ENCODE assay signal across 7 cellular contexts in genomic region chr5:177509361-177509951, GRCh38.
DNase-seq lines count a peak whose midpoint lies in the region; ATAC-seq and TF ChIP-seq lines count a peak whose summit lies in the region.

Gene DOK3 (minus strand): TSS chr5:177509826. CDS start chr5:177509540, 286 bp downstream.

- no peaks in the 10 kb centered on the region for H3K27me3 Mint-ChIP-seq in stimulated activated naive B cell treated with anti-CD40 and anti-IgM and Interleukin-4, amounts not matched to agents 10 μg/mL and 1 μg/mL and 100 μg/mL, for 72 hours

- H3K4me1 Mint-ChIP-seq in stimulated activated naive B cell treated with anti-CD40 and anti-IgM and Interleukin-4, amounts not matched to agents 10 μg/mL and 1 μg/mL and 100 μg/mL, for 72 hours, result peaks cover 59 to 70% of the 10 kb centered on the region in 2 donors

- H3K4me3 ChIP-seq in NB4 (ENCODE audit: low read depth, low read length), result peak within 1 kb of the TSS; percentile 82

- no peak for TF ChIP-seq CTCF in NB4 (IDR thresholded peaks at IDR 0.05; ENCODE audit: low read depth, low read length)

- peaks cover 66 to 69% of the 10 kb centered on the region in 2 donors for H3K36me3 Mint-ChIP-seq in stimulated activated naive B cell treated with anti-CD40 and anti-IgM and Interleukin-4, amounts not matched to agents 10 μg/mL and 1 μg/mL and 100 μg/mL, for 72 hours

- no peaks in the 10 kb centered on the region for H3K9me3 Mint-ChIP-seq in stimulated activated naive B cell treated with anti-CD40 and anti-IgM and Interleukin-4, amounts not matched to agents 10 μg/mL and 1 μg/mL and 100 μg/mL, for 72 hours

- DNase-seq in NB4 (ENCODE audit: low read depth) (peak; percentile 82), germinal center (ENCODE audit: low spot score) (peak; percentile 47)
- DNase-seq in stimulated activated naive B cell treated with anti-CD40 and anti-IgM and Interleukin-4, amounts not matched to agents 10 μg/mL and 1 μg/mL and 100 μg/mL, for 72 hours, result peak; percentile 46

- peak; percentile 28 for TF ChIP-seq POLR2A in NB4 (IDR thresholded peaks at IDR 0.05; ENCODE audit: extremely low read depth, insufficient read length)

- H3K27ac Mint-ChIP-seq in stimulated activated naive B cell treated with anti-CD40 and anti-IgM and Interleukin-4, amounts not matched to agents 10 μg/mL and 1 μg/mL and 100 μg/mL, for 72 hours, result peak within 1 kb of the TSS; percentile 97

- peak within 1 kb of the TSS; percentile 90 to 94 for H3K4me3 Mint-ChIP-seq in stimulated activated naive B cell treated with anti-CD40 and anti-IgM and Interleukin-4, amounts not matched to agents 10 μg/mL and 1 μg/mL and 100 μg/mL, for 72 hours

- ATAC-seq in GM19397 (IDR thresholded peaks at IDR 0.05; ENCODE audit: unreplicated experiment) (peak; percentile 25), GM19328 (IDR thresholded peaks at IDR 0.05; ENCODE audit: unreplicated experiment) (no peak), HG03039 (IDR thresholded peaks at IDR 0.05; ENCODE audit: unreplicated experiment) (no peak), GM21717 (IDR thresholded peaks at IDR 0.05; ENCODE audit: unreplicated experiment) (no peak)
- ATAC-seq in stimulated activated naive B cell treated with anti-CD40 and anti-IgM and Interleukin-4, amounts not matched to agents 10 μg/mL and 1 μg/mL and 100 μg/mL, for 72 hours (replicated peaks), result peak; percentile 61 to 68

Comparison
In these comparisons a context has a peak if more than half of its experiments do, and no peak if none do; other contexts are left out.
1. ATAC-seq: peak in GM19397 (single experiment) and stimulated activated naive B cell treated with anti-CD40 and anti-IgM and Interleukin-4, amounts not matched to agents 10 μg/mL and 1 μg/mL and 100 μg/mL, for 72 hours (2 of 2); none in GM19328 (single experiment), HG03039 (single experiment) and GM21717 (single experiment).
2. Peak in every context shown above with its lines, with median percentiles within 50 percentile points of each other: DNase-seq.